ENCODE assay signal across 10 cellular contexts in the genomic region with DNA sequence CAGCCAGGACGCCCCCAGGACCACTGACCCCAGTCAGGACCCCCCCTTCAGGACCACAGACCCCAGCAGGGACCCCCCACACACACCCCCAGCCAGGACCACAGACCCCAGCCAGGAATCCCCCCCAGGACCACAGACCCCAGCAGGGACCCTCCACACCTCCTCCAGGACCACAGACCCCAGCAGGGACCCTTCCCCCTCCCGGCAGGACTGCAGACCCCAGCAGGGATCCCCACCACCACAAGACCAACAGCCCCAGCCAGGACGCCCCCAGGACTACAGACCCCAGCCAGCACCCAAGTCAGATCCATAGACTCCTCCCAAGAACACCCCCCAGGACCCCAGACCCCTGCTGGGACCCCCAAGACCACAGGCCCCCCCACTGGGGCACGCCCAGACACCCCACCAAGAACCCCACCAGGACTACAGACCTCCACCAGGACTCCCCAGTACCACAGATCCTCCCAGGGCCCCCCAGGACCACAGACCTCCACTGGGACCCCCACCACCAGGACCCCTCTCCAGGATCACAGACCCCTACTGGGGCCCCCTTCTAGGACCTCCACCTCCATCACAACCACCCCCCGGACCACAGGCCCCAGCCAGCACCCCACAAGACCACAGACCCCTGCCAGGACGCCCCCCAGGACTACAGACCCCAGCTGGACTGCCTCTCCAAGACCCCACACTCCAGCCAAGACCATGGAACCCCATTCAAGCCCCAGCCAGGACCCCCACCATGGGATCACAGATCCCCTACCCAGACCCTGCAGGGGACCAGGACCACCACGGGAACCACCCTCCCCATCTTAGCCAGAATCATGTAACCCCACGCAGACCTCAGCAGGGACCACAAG. TPM values are rescaled to one million over a fixed set of nuclear protein-coding genes. Genes with fewer than 3 reads are reported as not detected.
A peak's percentile ranks its signal among the peaks of the same experiment; 100 is the strongest.
DNase-seq lines count a peak whose midpoint lies in the region; FAIRE-seq and TF ChIP-seq lines count a peak whose summit lies in the region.
"Had no signal": no experiment of that assay in that cellular context is flagged by ENCODE, and none has a peak within 500 bp of the region (broad histone marks: within the 10 kb centered on the region; RNA-seq: fewer than 3 reads in every experiment).

No MANE protein-coding gene starts in this region.

- no peak overlapping the region for H2AFZ ChIP-seq in H1 (ENCODE audit: low read length)
- peak overlapping the region; percentile 86 for H2AFZ ChIP-seq in neuronal stem cell (ENCODE audit: low read length)

- H3K79me1 ChIP-seq in H1 (ENCODE audit: low read depth, low read length) (no peaks in the 10 kb centered on the region; the same call in 1 of the 2 replicates), neuronal stem cell (ENCODE audit: low read depth, low read length) (peaks cover 2% of the 10 kb centered on the region)

- H3K9me3 ChIP-seq in CD4-positive, alpha-beta memory T cell (ENCODE audit: control insufficient read depth in 1 of 2, low read length in 2 of 2): no peaks in the 10 kb centered on the region
- H3K9me3 ChIP-seq in MG63 (no peaks in the 10 kb centered on the region), H1 (ENCODE audit: insufficient read depth in 2 of 2, low read depth in 1 of 2, low read length in 1 of 2) (no peaks in the 10 kb centered on the region), neuronal stem cell (replicated peaks in 1 of 2; ENCODE audit: control insufficient read depth in 2 of 2, insufficient read depth in 1 of 2, low read depth in 1 of 2, low read length in 2 of 2) (no peaks in the 10 kb centered on the region), adrenal gland (replicated peaks in 1 of 3) (no peaks in the 10 kb centered on the region)

- H3K4me1 Mint-ChIP-seq in CD4-positive, alpha-beta memory T cell: peaks cover 16 to 35% (median 27%) of the 10 kb centered on the region in 4 donors

- H2BK15ac ChIP-seq in H1 (ENCODE audit: low read length): no peak overlapping the region
- H2BK15ac ChIP-seq in neuronal stem cell (ENCODE audit: low read length): peak overlapping the region; percentile 38

- H3K27ac ChIP-seq in CD4-positive, alpha-beta memory T cell (ENCODE audit: low read depth, low read length): no peak overlapping the region
- H3K27ac ChIP-seq in H1 (ENCODE audit: low read depth, low read length): no peak overlapping the region
- no peak overlapping the region for H3K27ac ChIP-seq in neuronal stem cell (replicated peaks; ENCODE audit: low read length)
- peak overlapping the region in 2 of 5 donors; percentile 94 for H3K27ac ChIP-seq in adrenal gland

- no peak for TF ChIP-seq EP300 in H1 (IDR thresholded peaks at IDR 0.05; ENCODE audit: borderline replicate concordance in 1 of 2, low read depth in 2 of 2, low read length in 2 of 2)

- H3K4me2 ChIP-seq in H1 (ENCODE audit: insufficient read depth in 1 of 2, low read depth in 2 of 2, low read length in 2 of 2) (no peak overlapping the region), neuronal stem cell (ENCODE audit: insufficient read depth, low read length, poor library complexity, severe bottlenecking) (peak overlapping the region; percentile 49)

- H3K4me1 ChIP-seq in CD4-positive, alpha-beta memory T cell (ENCODE audit: insufficient read depth, low read length): peaks cover 33% of the 10 kb centered on the region
- peaks cover 0 to 12% (median 9%) of the 10 kb centered on the region in 4 experiments; a peak in 5 of 7 replicates for H3K4me1 ChIP-seq in H1 (replicated peaks in 1 of 4; ENCODE audit: control insufficient read depth in 3 of 4, insufficient read depth in 4 of 4, low read length in 3 of 4)
- peaks cover 8 to 13% of the 10 kb centered on the region in 2 donors for H3K4me1 ChIP-seq in neuronal stem cell (ENCODE audit: control insufficient read depth in 2 of 2, insufficient read depth in 1 of 2, low read depth in 1 of 2, low read length in 2 of 2)
- H3K4me1 ChIP-seq in adrenal gland (replicated peaks in 1 of 2): peaks cover 23 to 34% of the 10 kb centered on the region in 2 donors

- WGBS in H1 (ENCODE audit: extremely low coverage in 1 of 2, insufficient coverage in 1 of 2, insufficient read length in 1 of 2, insufficient replicate concordance in 2 of 2, low coverage in 1 of 2, low lambda C conversion rate in 2 of 2, missing lambda C conversion rate in 1 of 2), 2 experiments: 78% methylated on average over 4 of the region's 8 CpGs; no CpG with 5 or more reads in 1 of the 2 experiments
- no CpG with 5 or more reads among the region's 8 CpGs for WGBS in neuronal stem cell (ENCODE audit: extremely low coverage in 2 of 2, insufficient read length in 2 of 2, insufficient replicate concordance in 1 of 2), 2 donors
- WGBS in adrenal gland, 4 donors: 80 to 93% (median 86%) methylated on average over 3 to 8 of the region's 8 CpGs

- H2BK120ac ChIP-seq in H1 (replicated peaks; ENCODE audit: low read depth, low read length) (no peak overlapping the region), neuronal stem cell (ENCODE audit: low read depth, low read length) (no peak overlapping the region)

- H3K27ac Mint-ChIP-seq in CD4-positive, alpha-beta memory T cell: peak overlapping the region; percentile 35 to 78 (median 76)

- H3K4ac ChIP-seq in H1 (replicated peaks; ENCODE audit: insufficient read length, low read depth, low read length) (no peak overlapping the region), neuronal stem cell (ENCODE audit: low read length) (no peak overlapping the region)

- no peak overlapping the region for H3K14ac ChIP-seq in H1 (ENCODE audit: insufficient read length)
- H3K14ac ChIP-seq in neuronal stem cell (ENCODE audit: low read length): no peak overlapping the region

- no peak overlapping the region for H2BK20ac ChIP-seq in H1 (ENCODE audit: low read length)

- H3K56ac ChIP-seq in H1 (replicated peaks; ENCODE audit: insufficient read length, low read depth, low read length): no peak overlapping the region

- H4K20me1 ChIP-seq in H1 (replicated peaks in 1 of 2; ENCODE audit: control insufficient read depth in 1 of 2, insufficient read depth in 2 of 2, low read length in 2 of 2): no peaks in the 10 kb centered on the region

- no peaks in the 10 kb centered on the region for H3K36me3 ChIP-seq in CD4-positive, alpha-beta memory T cell (ENCODE audit: insufficient read depth, low read length)
- peaks cover 24% of the 10 kb centered on the region for H3K36me3 ChIP-seq in MG63
- peaks cover 0 to 13% (median 0%) of the 10 kb centered on the region in 4 experiments; a peak in 1 of 8 replicates for H3K36me3 ChIP-seq in H1 (ENCODE audit: control insufficient read depth in 2 of 4, insufficient read depth in 4 of 4, low read length in 3 of 4)
- peaks cover 0 to 15% of the 10 kb centered on the region in 2 donors for H3K36me3 ChIP-seq in neuronal stem cell (replicated peaks in 1 of 2; ENCODE audit: control insufficient read depth in 2 of 2, insufficient read depth in 2 of 2, low read length in 2 of 2)
- no peaks in the 10 kb centered on the region for H3K36me3 ChIP-seq in adrenal gland (replicated peaks in 1 of 2)

- peak overlapping the region; percentile 15 for H4K5ac ChIP-seq in H1 (ENCODE audit: insufficient read length, low read depth, low read length)

- peak overlapping the region; percentile 60 to 81 (median 73) for H3K4me3 Mint-ChIP-seq in CD4-positive, alpha-beta memory T cell

- H2BK12ac ChIP-seq in H1 (ENCODE audit: low read depth, low read length) (0 out of 2 replicates have a peak overlapping the region, but pooled peaks have one; percentile 50), neuronal stem cell (ENCODE audit: low read length) (no peak overlapping the region)

- POLR2A ChIA-PET in CD4-positive, alpha-beta memory T cell (lab: Charles Lee; ENCODE audit: partially characterized antibody): no interaction called here
- POLR2A ChIA-PET in H1 (lab: Charles Lee; ENCODE audit: partially characterized antibody): no interaction called here

- H2BK5ac ChIP-seq in H1 (ENCODE audit: low read depth, low read length) (no peak overlapping the region; the same call in 1 of the 2 replicates), neuronal stem cell (ENCODE audit: low read length) (peak overlapping the region; percentile 66)

- DNase-seq in CD4-positive, alpha-beta memory T cell: no peak
- DNase-seq in MG63 (no peak), H1 (ENCODE audit: low read depth in 1 of 2, low spot score in 2 of 2) (peak in 1 of 2 experiments; percentile 44), neuronal stem cell (ENCODE audit: low spot score) (no peak), adrenal gland (no peak), NCI-H2081 treated with DMSO at 0.1 percent for 48 hours (lab: John Stamatoyannopoulos, UW) (no peak), RKO (ENCODE audit: low spot score) (no peak), NCI-H748 (lab: John Stamatoyannopoulos, UW; ENCODE audit: unreplicated experiment) (no peak)
- DNase-seq: SHP77 treated with DMSO at 0.1 percent for 48 hours had no signal

- no peak overlapping the region for H2AK5ac ChIP-seq in H1 (ENCODE audit: low read depth, low read length)
- peak overlapping the region; percentile 98 for H2AK5ac ChIP-seq in neuronal stem cell (ENCODE audit: low read depth, low read length)

- H3K36me3 Mint-ChIP-seq in CD4-positive, alpha-beta memory T cell: peaks cover 0 to 1% of the 10 kb centered on the region in 2 donors

- intact Hi-C loops in CD4-positive, alpha-beta memory T cell (cut with micrococcal nuclease): no loop called here
- intact Hi-C loops in adrenal gland (cut with DNase I): no loop called here

- no peak for TF ChIP-seq RAD21 in H1 (IDR thresholded peaks at IDR 0.05 in 1 of 2, conservative IDR thresholded peaks at IDR 0.05 in 1 of 2; ENCODE audit: low read depth in 2 of 2, low read length in 2 of 2)

- TF ChIP-seq POLR2A in H1 (IDR thresholded peaks at IDR 0.05; ENCODE audit: control extremely low read depth in 1 of 2, low read depth in 2 of 2, low read length in 2 of 2) (no peak), adrenal gland (IDR thresholded peaks at IDR 0.05) (no peak)

- no peaks in the 10 kb centered on the region for H3K27me3 Mint-ChIP-seq in CD4-positive, alpha-beta memory T cell

- no peaks in the 10 kb centered on the region for H3K27me3 ChIP-seq in CD4-positive, alpha-beta memory T cell (ENCODE audit: insufficient read depth, low read length)
- H3K27me3 ChIP-seq in MG63: no peaks in the 10 kb centered on the region
- no peaks in the 10 kb centered on the region for H3K27me3 ChIP-seq in H1 (replicated peaks in 1 of 4; ENCODE audit: control insufficient read depth in 3 of 4, extremely low read depth in 1 of 4, insufficient read depth in 3 of 4, low read length in 3 of 4)
- H3K27me3 ChIP-seq in neuronal stem cell (ENCODE audit: control insufficient read depth in 3 of 3, insufficient read depth in 3 of 3, low read depth in 1 of 3, low read length in 3 of 3): no peaks in the 10 kb centered on the region
- H3K27me3 ChIP-seq in adrenal gland: no peaks in the 10 kb centered on the region

- CTCF ChIA-PET in CD4-positive, alpha-beta memory T cell (lab: Charles Lee; ENCODE audit: partially characterized antibody): no interaction called here
- CTCF ChIA-PET in H1 (lab: Charles Lee; ENCODE audit: partially characterized antibody): no interaction called here

- H4K91ac ChIP-seq in H1 (replicated peaks; ENCODE audit: insufficient read length, low read length) (peak overlapping the region; percentile 54), neuronal stem cell (ENCODE audit: low read depth, low read length, poor library complexity) (no peak overlapping the region)

- peak overlapping the region; percentile 45 for H4K8ac ChIP-seq in H1 (ENCODE audit: extremely low read depth, insufficient read depth, low read length)
- no peak overlapping the region for H4K8ac ChIP-seq in neuronal stem cell (ENCODE audit: low read depth, low read length)

- H3K9me3 Mint-ChIP-seq in CD4-positive, alpha-beta memory T cell: no peaks in the 10 kb centered on the region

- H3K23me2 ChIP-seq in H1 (ENCODE audit: low read depth, low read length): peaks cover 4% of the 10 kb centered on the region; the same call in 1 of the 2 replicates

- H3K4me3 ChIP-seq in CD4-positive, alpha-beta memory T cell (ENCODE audit: low read length in 2 of 2): no peak overlapping the region
- peak overlapping the region; percentile 93; the same call in 1 of the 2 replicates for H3K4me3 ChIP-seq in MG63
- peak overlapping the region in 2 of 4 experiments; percentile 85 to 96; a peak in 4 of 8 replicates for H3K4me3 ChIP-seq in H1 (ENCODE audit: extremely low read depth in 1 of 4, insufficient read depth in 2 of 4, low read depth in 3 of 4, low read length in 4 of 4)
- H3K4me3 ChIP-seq in neuronal stem cell (ENCODE audit: low read length in 2 of 2): peak overlapping the region in 1 of 2 donors; percentile 56
- H3K4me3 ChIP-seq in adrenal gland: peak overlapping the region in 1 of 4 donors; percentile 99

- FAIRE-seq in H1 (lab: Jason Lieb, UNC): no peak
- FAIRE-seq: endometrium had no signal

- peaks cover 5 to 36% of the 10 kb centered on the region in 2 experiments; a peak in 3 of 4 replicates for H3K79me2 ChIP-seq in H1 (ENCODE audit: control insufficient read depth in 1 of 2, insufficient read depth in 2 of 2, low read length in 2 of 2)

- no peak for TF ChIP-seq CTCF in H1 (IDR thresholded peaks at IDR 0.05; ENCODE audit: control extremely low read depth in 1 of 3, insufficient read depth in 1 of 3, low read depth in 1 of 3, low read length in 3 of 3)
- no peak for TF ChIP-seq CTCF in adrenal gland (IDR thresholded peaks at IDR 0.05)

- H3K9ac ChIP-seq in H1 (replicated peaks in 1 of 4; ENCODE audit: extremely low read depth in 1 of 4, low read depth in 3 of 4, low read length in 3 of 4) (peak overlapping the region in 1 of 4 experiments; percentile 25; a peak in 1 of 7 replicates), neuronal stem cell (ENCODE audit: low read depth, low read length, poor library complexity) (no peak overlapping the region)

- H3K23ac ChIP-seq in H1 (ENCODE audit: insufficient read length) (no peak overlapping the region), neuronal stem cell (ENCODE audit: low read depth, low read length, poor library complexity) (peak overlapping the region; percentile 96)

- H3K18ac ChIP-seq in H1 (ENCODE audit: extremely low read depth, low read length) (no peak overlapping the region; the same call in 1 of the 2 replicates), neuronal stem cell (ENCODE audit: low read length) (peak overlapping the region; percentile 91)

RNA-seq across cellular contexts. Expression of gene DHRSX, which starts 0.7 kb away (rescaled TPM):
- 10 to 100 TPM; 12.1 to 17.5 TPM for total RNA-seq in CD4-positive, alpha-beta memory T cell
- 10 to 100 TPM; 15.5 to 23.5 TPM for polyA plus RNA-seq in CD4-positive, alpha-beta memory T cell
- 18.6 and 30.3 TPM in 2 replicates for total RNA-seq in MG63 (2014; rRNA removed; shearing (Covaris generic); ENCODE audit: low replicate concordance)
- 29.1 and 35.1 TPM in 2 replicates for total RNA-seq in H1 (2021; fragmentation: NEBNext Ultra II Directional; extraction: Animal tissue kit (Norgen Biotek cat#: 25700))
- polyA plus RNA-seq in H1 (2011; rRNA removed): 43.4 and 46.8 TPM in 2 replicates
- 36.5 TPM for polyA plus RNA-seq in H1 (2011; cell fraction: cytosol; rRNA removed)
- polyA plus RNA-seq in H1 (2011; cell fraction: nucleus; rRNA removed): 54.8 TPM
- 29.2 to 34.0 TPM (median 33.8 TPM) in 4 replicates for polyA plus RNA-seq in H1 (2012, experiment 1 of 2)
- 30.9 TPM for polyA plus RNA-seq in H1 (2012, experiment 2 of 2)
- polyA plus RNA-seq in H1 (2013, experiment 1 of 2): 22.1 TPM
- 23.6 TPM for polyA plus RNA-seq in H1 (2013, experiment 2 of 2)
- polyA minus RNA-seq in H1 (2011; rRNA and poly(A)+ RNA removed): 51.6 and 57.5 TPM in 2 replicates
- polyA minus RNA-seq in H1 (2011; cell fraction: cytosol; rRNA and poly(A)+ RNA removed): 15.0 TPM
- polyA minus RNA-seq in H1 (2011; cell fraction: nucleus; rRNA and poly(A)+ RNA removed): 45.8 TPM
- polyA plus RNA-seq in neuronal stem cell (2013, experiment 1 of 2): 24.5 TPM
- 24.6 TPM for polyA plus RNA-seq in neuronal stem cell (2013, experiment 2 of 2)
- total RNA-seq in adrenal gland: 10 to 100 TPM; 19.9 to 51.4 (median 27.7) TPM
- 10 to 100 TPM in 1 of 3 donors, 1 to 10 TPM in 2; 6.4 to 68.6 (median 9.4) TPM for polyA plus RNA-seq in adrenal gland

RNA-seq across cellular contexts. Expression of gene ZBED1, which starts 0.7 kb away (rescaled TPM):
- total RNA-seq in CD4-positive, alpha-beta memory T cell: 10 to 100 TPM; 29.2 to 29.9 TPM
- polyA plus RNA-seq in CD4-positive, alpha-beta memory T cell: 10 to 100 TPM; 18.1 to 34.1 TPM
- 58.1 and 59.7 TPM in 2 replicates for total RNA-seq in MG63 (2014; rRNA removed; shearing (Covaris generic); ENCODE audit: low replicate concordance)
- 45.8 and 46.4 TPM in 2 replicates for total RNA-seq in H1 (2021; fragmentation: NEBNext Ultra II Directional; extraction: Animal tissue kit (Norgen Biotek cat#: 25700))
- polyA plus RNA-seq in H1 (2011; rRNA removed) (28.5 and 41.4 TPM in 2 replicates), adrenal gland (10 to 100 TPM; 10.7 to 42.6 (median 12.2) TPM)
- polyA plus RNA-seq in H1 (2011; cell fraction: cytosol; rRNA removed): 33.4 TPM
- 34.7 TPM for polyA plus RNA-seq in H1 (2011; cell fraction: nucleus; rRNA removed)
- 23.6 to 30.7 TPM (median 29.1 TPM) in 4 replicates for polyA plus RNA-seq in H1 (2012, experiment 1 of 2)
- polyA plus RNA-seq in H1 (2012, experiment 2 of 2): 29.3 TPM
- 19.5 TPM for polyA plus RNA-seq in H1 (2013, experiment 1 of 2)
- 17.9 TPM for polyA plus RNA-seq in H1 (2013, experiment 2 of 2)
- polyA minus RNA-seq in H1 (2011; rRNA and poly(A)+ RNA removed): 29.9 and 30.2 TPM in 2 replicates
- 40.1 TPM for polyA minus RNA-seq in H1 (2011; cell fraction: cytosol; rRNA and poly(A)+ RNA removed)
- 31.7 TPM for polyA minus RNA-seq in H1 (2011; cell fraction: nucleus; rRNA and poly(A)+ RNA removed)
- 19.2 TPM for polyA plus RNA-seq in neuronal stem cell (2013, experiment 1 of 2)
- 18.2 TPM for polyA plus RNA-seq in neuronal stem cell (2013, experiment 2 of 2)
- 10 to 100 TPM; 44.0 to 70.5 (median 51.3) TPM for total RNA-seq in adrenal gland
